16 cellular contexts compared by ENCODE assay signal in the genomic region with DNA sequence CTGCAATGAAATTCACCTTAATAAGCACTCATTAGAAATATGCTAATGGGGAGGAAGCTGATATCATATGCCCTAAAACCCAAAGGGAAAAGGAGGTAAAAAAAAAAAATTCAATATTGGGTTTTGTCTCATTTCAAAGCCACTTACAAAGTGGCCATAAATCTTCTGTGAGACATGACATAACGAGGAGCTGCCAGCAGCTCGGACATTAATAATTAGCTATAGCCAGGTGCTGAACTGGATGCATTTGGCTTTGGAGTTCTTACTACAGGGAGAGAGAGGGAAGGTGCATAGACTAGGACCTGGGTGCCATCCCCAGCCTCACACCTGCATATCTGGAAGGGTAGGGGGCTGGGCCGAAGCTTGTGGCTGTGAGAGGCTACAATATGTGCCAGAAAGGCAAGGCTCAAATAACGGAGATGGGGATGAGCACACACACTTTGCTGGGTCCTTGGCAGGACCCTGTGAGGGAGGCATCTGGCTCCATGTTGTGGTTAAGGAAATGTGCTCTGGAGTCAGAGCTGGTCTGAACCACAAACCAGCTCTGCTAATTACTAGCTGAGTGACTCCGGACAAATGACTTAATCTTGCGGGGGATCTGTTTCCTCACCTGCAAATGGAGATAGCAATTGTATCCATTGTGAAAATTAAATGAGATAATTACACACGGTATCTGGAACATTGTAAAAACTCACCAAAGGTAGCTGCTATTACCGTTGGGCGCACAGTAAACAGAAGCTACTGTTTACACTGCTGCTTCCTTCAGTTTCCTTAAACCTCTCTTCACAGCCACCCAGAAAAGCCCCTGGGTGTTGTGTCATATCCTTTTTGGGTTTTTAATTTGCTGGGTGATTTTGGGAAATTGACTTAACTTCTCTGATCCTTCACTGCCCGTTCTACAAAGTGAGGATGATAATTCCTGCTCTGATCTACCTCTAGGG.
DNase-seq lines count a peak whose midpoint lies in the region; ATAC-seq, FAIRE-seq and TF ChIP-seq lines count a peak whose summit lies in the region.
"Had no signal": no experiment of that assay in that cellular context is flagged by ENCODE, and none has a peak within 500 bp of the region (broad histone marks: within the 10 kb centered on the region; RNA-seq: fewer than 3 reads in every experiment).

No MANE protein-coding gene starts in this region.

- H3K4me3 Mint-ChIP-seq in activated naive CD8-positive, alpha-beta T cell treated with anti-CD3 and anti-CD28 coated beads, Interleukin-2, amount 50 U/mL, for 24 hours = no peak overlapping the region
- H3K4me3 Mint-ChIP-seq in activated CD4-positive, alpha-beta T cell treated with anti-CD3 and anti-CD28 coated beads for 36 hours = no peak overlapping the region
- H3K4me3 Mint-ChIP-seq: activated T-cell treated with anti-CD3 and anti-CD28 coated beads, Interleukin-2, amount 50 U/mL, for 24 hours; CD8-positive, alpha-beta memory T cell; natural killer cell had no signal

- POLR2A ChIA-PET in activated CD4-positive, alpha-beta T cell treated with anti-CD3 and anti-CD28 coated beads for 36 hours (lab: Charles Lee) = interaction anchor here (0.5 kb wide), 1 partner anchor 697 kb away, joined by 3 read pairs; no protein-coding TSS in a partner anchor

- H3K27me3 Mint-ChIP-seq in activated naive CD8-positive, alpha-beta T cell treated with anti-CD3 and anti-CD28 coated beads, Interleukin-2, amount 50 U/mL, for 24 hours = peaks cover 2% of the 10 kb centered on the region
- H3K27me3 Mint-ChIP-seq in activated CD4-positive, alpha-beta T cell treated with anti-CD3 and anti-CD28 coated beads for 36 hours = no peaks in the 10 kb centered on the region
- H3K27me3 Mint-ChIP-seq: activated T-cell treated with anti-CD3 and anti-CD28 coated beads, Interleukin-2, amount 50 U/mL, for 24 hours had no signal

- H3K4me1 ChIP-seq in OCI-LY1 (ENCODE audit: insufficient read depth, low read length, severe bottlenecking) (peaks cover 99% of the 10 kb centered on the region), left ventricle myocardium inferior (peaks cover 4% of the 10 kb centered on the region)

- intact Hi-C loops in left ventricle myocardium inferior (cut with micrococcal nuclease) = no loop called here
- intact Hi-C loops in activated CD4-positive, alpha-beta T cell treated with anti-CD3 and anti-CD28 coated beads for 36 hours (cut with DNase I, micrococcal nuclease) = no loop called here

- no peaks in the 10 kb centered on the region for H3K4me1 Mint-ChIP-seq in activated naive CD8-positive, alpha-beta T cell treated with anti-CD3 and anti-CD28 coated beads, Interleukin-2, amount 50 U/mL, for 24 hours
- no peaks in the 10 kb centered on the region for H3K4me1 Mint-ChIP-seq in activated CD4-positive, alpha-beta T cell treated with anti-CD3 and anti-CD28 coated beads for 36 hours
- H3K4me1 Mint-ChIP-seq: CD8-positive, alpha-beta memory T cell; natural killer cell had no signal

- H3F3A ChIP-seq in OCI-LY1 (ENCODE audit: insufficient read depth, low read length) = no peaks in the 10 kb centered on the region; the same call in 1 of the 2 replicates

- H3K4me3 ChIP-seq in OCI-LY1 (ENCODE audit: low read depth, low read length, poor library complexity, severe bottlenecking) = peak overlapping the region; percentile 16
- no peak overlapping the region for H3K4me3 ChIP-seq in left ventricle myocardium inferior

- H2AFZ ChIP-seq in OCI-LY1 (ENCODE audit: low read length) = no peak overlapping the region

- no peaks in the 10 kb centered on the region for H3K9me2 ChIP-seq in OCI-LY1 (ENCODE audit: low read depth, low read length)

- no peak overlapping the region for H3K27ac Mint-ChIP-seq in activated naive CD8-positive, alpha-beta T cell treated with anti-CD3 and anti-CD28 coated beads, Interleukin-2, amount 50 U/mL, for 24 hours
- H3K27ac Mint-ChIP-seq in activated CD4-positive, alpha-beta T cell treated with anti-CD3 and anti-CD28 coated beads for 36 hours = no peak overlapping the region
- H3K27ac Mint-ChIP-seq: activated T-cell treated with anti-CD3 and anti-CD28 coated beads, Interleukin-2, amount 50 U/mL, for 24 hours; natural killer cell had no signal

- H3K27ac ChIP-seq in OCI-LY1 (ENCODE audit: low read depth, low read length, poor library complexity, severe bottlenecking) = peak overlapping the region; percentile 100
- H3K27ac ChIP-seq in left ventricle myocardium inferior (replicated peaks) = no peak overlapping the region
- H3K27ac ChIP-seq: VCaP had no signal

- H3K9me3 Mint-ChIP-seq in activated naive CD8-positive, alpha-beta T cell treated with anti-CD3 and anti-CD28 coated beads, Interleukin-2, amount 50 U/mL, for 24 hours = no peaks in the 10 kb centered on the region
- H3K9me3 Mint-ChIP-seq in activated CD4-positive, alpha-beta T cell treated with anti-CD3 and anti-CD28 coated beads for 36 hours (ENCODE audit: low read depth) = no peaks in the 10 kb centered on the region
- H3K9me3 Mint-ChIP-seq: activated T-cell treated with anti-CD3 and anti-CD28 coated beads, Interleukin-2, amount 50 U/mL, for 24 hours; CD8-positive, alpha-beta memory T cell; natural killer cell had no signal

- TF ChIP-seq CTCF in OCI-LY1 (IDR thresholded peaks at IDR 0.05; ENCODE audit: low read length) (no peak), left ventricle myocardium inferior (IDR thresholded peaks at IDR 0.05; ENCODE audit: borderline replicate concordance) (no peak)

- H3K36me3 ChIP-seq in OCI-LY1 (ENCODE audit: insufficient read depth, low read length) (peaks cover 100% of the 10 kb centered on the region), left ventricle myocardium inferior (no peaks in the 10 kb centered on the region)

- H3K79me2 ChIP-seq in OCI-LY1 (ENCODE audit: insufficient read depth, low read length) = peaks cover 28% of the 10 kb centered on the region

- H3K27me3 ChIP-seq in OCI-LY1 (ENCODE audit: insufficient read depth, low read length) = no peaks in the 10 kb centered on the region
- peaks cover 64% of the 10 kb centered on the region for H3K27me3 ChIP-seq in left ventricle myocardium inferior (ENCODE audit: low read depth)

- peak overlapping the region; percentile 30 for H3K9ac ChIP-seq in OCI-LY1 (ENCODE audit: low read length)

- H3K9me3 ChIP-seq in OCI-LY1 (ENCODE audit: low read length) (no peaks in the 10 kb centered on the region), left ventricle myocardium inferior (replicated peaks) (no peaks in the 10 kb centered on the region)

- H4K20me1 ChIP-seq in OCI-LY1 (ENCODE audit: insufficient read depth, low read length) = no peaks in the 10 kb centered on the region

- peak; percentile 49 for FAIRE-seq in GM19239 (lab: Jason Lieb, UNC)
- FAIRE-seq: islet of Langerhans had no signal

- CTCF ChIA-PET in activated CD4-positive, alpha-beta T cell treated with anti-CD3 and anti-CD28 coated beads for 36 hours (lab: Charles Lee) = interaction anchor here (1.2 kb wide), 1 partner anchor 103 kb away, joined by 3 read pairs; no protein-coding TSS in a partner anchor

- no peak for ATAC-seq in activated naive CD8-positive, alpha-beta T cell treated with anti-CD3 and anti-CD28 coated beads, Interleukin-2, amount 50 U/mL, for 24 hours
- no peak for ATAC-seq in activated CD4-positive, alpha-beta T cell treated with anti-CD3 and anti-CD28 coated beads for 36 hours
- ATAC-seq: natural killer cell had no signal

- H3K36me3 Mint-ChIP-seq in activated naive CD8-positive, alpha-beta T cell treated with anti-CD3 and anti-CD28 coated beads, Interleukin-2, amount 50 U/mL, for 24 hours (ENCODE audit: low read depth) = no peaks in the 10 kb centered on the region
- H3K36me3 Mint-ChIP-seq in activated CD4-positive, alpha-beta T cell treated with anti-CD3 and anti-CD28 coated beads for 36 hours (ENCODE audit: low read depth) = no peaks in the 10 kb centered on the region
- H3K36me3 Mint-ChIP-seq: CD8-positive, alpha-beta memory T cell; natural killer cell had no signal

- DNase-seq in GM19239 (ENCODE audit: insufficient read length, low spot score) = no peak
- peak; percentile 91 for DNase-seq in NCI-H1436 treated with DMSO at 0.1 percent for 48 hours (lab: John Stamatoyannopoulos, UW)
- peak; percentile 67 for DNase-seq in kidney tubule cell (ENCODE audit: low spot score)
- DNase-seq in activated naive CD8-positive, alpha-beta T cell treated with anti-CD3 and anti-CD28 coated beads, Interleukin-2, amount 50 U/mL, for 24 hours = no peak
- DNase-seq in NCI-H187 (lab: John Stamatoyannopoulos, UW) = no peak
- no peak for DNase-seq in left ventricle myocardium inferior
- no peak for DNase-seq in activated CD4-positive, alpha-beta T cell treated with anti-CD3 and anti-CD28 coated beads for 36 hours
- DNase-seq: activated T-cell treated with anti-CD3 and anti-CD28 coated beads, Interleukin-2, amount 50 U/mL, for 24 hours; amygdala; CD8-positive, alpha-beta memory T cell; GOT3; natural killer cell; NCI-H1048 had no signal

- H3K4me2 ChIP-seq in OCI-LY1 (ENCODE audit: low read length) = peak overlapping the region; percentile 72

Comparison
In these comparisons a context has a peak if more than half of its experiments do, and no peak if none do; other contexts are left out.
1. DNase-seq: peak in NCI-H1436 treated with DMSO at 0.1 percent for 48 hours (single experiment) and kidney tubule cell (single experiment); none in GM19239 (single experiment), activated naive CD8-positive, alpha-beta T cell treated with anti-CD3 and anti-CD28 coated beads, Interleukin-2, amount 50 U/mL, for 24 hours (single experiment), NCI-H187 (0 of 2), left ventricle myocardium inferior (single experiment) and activated CD4-positive, alpha-beta T cell treated with anti-CD3 and anti-CD28 coated beads for 36 hours (single experiment).